Comparison of ENCODE assay signal across 14 cellular contexts in genomic region chr20:14622796-14623195, GRCh38.
DNase-seq lines count a peak whose midpoint lies in the region; FAIRE-seq and TF ChIP-seq lines count a peak whose summit lies in the region.
"Had no signal": no experiment of that assay in that cellular context is flagged by ENCODE, and none has a peak within 500 bp of the region (broad histone marks: within the 10 kb centered on the region; RNA-seq: fewer than 3 reads in every experiment).

No MANE protein-coding gene starts in this region.

- CTCF ChIA-PET in Caco-2 (lab: Charles Lee), result interaction anchor here (1.0 kb wide), 1 partner anchor 286 kb away, joined by 8 read pairs; the partner anchor contains the start of gene FLRT3

- FAIRE-seq in HTR-8/SVneo (lab: Jason Lieb, UNC), result no peak

- H3K4me3 ChIP-seq in Caco-2 (ENCODE audit: low read depth, low read length), result no peak overlapping the region
- H3K4me3 ChIP-seq in astrocyte of the cerebellum (ENCODE audit: low read depth, low read length), result no peak overlapping the region
- H3K4me3 ChIP-seq in HAP-1, result no peak overlapping the region
- H3K4me3 ChIP-seq: ascending aorta, heart right ventricle, SJSA1, testis had no signal

- H3K4me1 ChIP-seq in Caco-2, result peaks cover 9% of the 10 kb centered on the region; the same call in 1 of the 2 replicates
- H3K4me1 ChIP-seq in HAP-1, result no peaks in the 10 kb centered on the region
- H3K4me1 ChIP-seq: ascending aorta, heart right ventricle, SJSA1, testis had no signal

- TF ChIP-seq CTCF in Caco-2 (IDR thresholded peaks at IDR 0.05; ENCODE audit: insufficient read depth in 1 of 2, low read depth in 1 of 2, low read length in 1 of 2, severe bottlenecking in 1 of 2, unreplicated experiment in 1 of 2), result peak; percentile 14 to 42
- TF ChIP-seq CTCF in astrocyte of the cerebellum (IDR thresholded peaks at IDR 0.05; ENCODE audit: low read depth, low read length, missing control alignments), result no peak

- H3K9me3 ChIP-seq in Caco-2, result no peaks in the 10 kb centered on the region
- no peaks in the 10 kb centered on the region for H3K9me3 ChIP-seq in HAP-1
- H3K9me3 ChIP-seq: ascending aorta, testis had no signal

- H3K36me3 Mint-ChIP-seq in Caco-2 (ENCODE audit: insufficient read depth, unreplicated experiment), result no peaks in the 10 kb centered on the region
- H3K36me3 Mint-ChIP-seq: natural killer cell had no signal

- no peaks in the 10 kb centered on the region for H3K36me3 ChIP-seq in Caco-2 (ENCODE audit: control insufficient read depth, insufficient read depth, low read length)
- no peaks in the 10 kb centered on the region for H3K36me3 ChIP-seq in HAP-1 (replicated peaks)
- H3K36me3 ChIP-seq: ascending aorta, heart right ventricle, SJSA1 had no signal

- BruUV-seq in Caco-2 (replicated peaks; lab: Mats Ljungman, UMichigan), result no TSS peak

- no peak overlapping the region for H3K4me3 Mint-ChIP-seq in Caco-2 (ENCODE audit: unreplicated experiment)
- H3K4me3 Mint-ChIP-seq: natural killer cell had no signal

- H3K4me1 Mint-ChIP-seq in Caco-2 (ENCODE audit: low read depth, unreplicated experiment), result no peaks in the 10 kb centered on the region
- H3K4me1 Mint-ChIP-seq: natural killer cell had no signal

- H3K27ac Mint-ChIP-seq in Caco-2 (ENCODE audit: unreplicated experiment), result no peak overlapping the region
- H3K27ac Mint-ChIP-seq: natural killer cell had no signal

- DNase-seq in Caco-2 (peak; percentile 39 to 42), HuH-7 (ENCODE audit: low spot score) (peak; percentile 57), astrocyte of the cerebellum (ENCODE audit: low read depth) (peak; percentile 0), kidney tubule cell (ENCODE audit: low spot score) (peak; percentile 90), HAP-1 (ENCODE audit: low spot score in 2 of 2) (no peak), NCI-H1092 (lab: John Stamatoyannopoulos, UW) (no peak), NCI-H345 (lab: John Stamatoyannopoulos, UW) (no peak), HTR-8/SVneo (ENCODE audit: insufficient read length, low spot score) (no peak)
- DNase-seq: heart right ventricle; natural killer cell; stimulated activated CD4-positive, alpha-beta T cell treated with anti-CD3 and anti-CD28 coated beads, Interleukin-1b, Interleukin-23, amount 100 ng/mL, for 48 hours; testis had no signal

- intact Hi-C loops in Caco-2 (cut with micrococcal nuclease; ENCODE audit: unreplicated experiment), result loop anchor here (2.0 kb wide), 1 partner anchor 286 kb away; the partner anchor contains the start of gene FLRT3

- POLR2A ChIA-PET in Caco-2 (lab: Charles Lee), result no interaction called here

- in situ Hi-C loops in astrocyte of the cerebellum (cut with HindIII; ENCODE audit: low sequenced_read_pairs) (no loop called here), HAP-1 (cut with MboI; ENCODE audit: low sequenced_read_pairs) (no loop called here)

- no peaks in the 10 kb centered on the region for H3K27me3 Mint-ChIP-seq in Caco-2 (ENCODE audit: insufficient read depth, unreplicated experiment)

- H3K27me3 ChIP-seq in Caco-2 (replicated peaks; ENCODE audit: control insufficient read depth, insufficient read depth, low read length), result no peaks in the 10 kb centered on the region
- H3K27me3 ChIP-seq in HAP-1 (ENCODE audit: low read depth), result no peaks in the 10 kb centered on the region
- H3K27me3 ChIP-seq: ascending aorta, heart right ventricle, SJSA1, testis had no signal

- no peaks in the 10 kb centered on the region for H3K9me3 Mint-ChIP-seq in Caco-2 (ENCODE audit: unreplicated experiment)

Comparison
In these comparisons a context has a peak if more than half of its experiments do, and no peak if none do; other contexts are left out.
1. DNase-seq: peak in Caco-2 (2 of 2), HuH-7 (single experiment), astrocyte of the cerebellum (single experiment) and kidney tubule cell (single experiment); none in HAP-1 (0 of 2), NCI-H1092 (single experiment), NCI-H345 (single experiment) and HTR-8/SVneo (single experiment).